ENCODE assay signal across 9 cellular contexts in genomic region chr11:92224394-92225205, GRCh38. TPM values are rescaled to one million over a fixed set of nuclear protein-coding genes. Genes with fewer than 3 reads are reported as not detected.
DNase-seq lines count a peak whose midpoint lies in the region; ATAC-seq, FAIRE-seq and TF ChIP-seq lines count a peak whose summit lies in the region.
"Had no signal": no experiment of that assay in that cellular context is flagged by ENCODE, and none has a peak within 500 bp of the region (broad histone marks: within the 10 kb centered on the region; RNA-seq: fewer than 3 reads in every experiment).

Gene FAT3 (plus strand): TSS chr11:92224818. CDS start chr11:92352113, 127,295 bp downstream.

- FAIRE-seq in A549 (lab: Jason Lieb, UNC): no peak

- 5% methylated on average over 40 of the region's 90 CpGs for WGBS in A549 (ENCODE audit: missing lambda C conversion rate)
- under 1% methylated on average over 90 of the region's 90 CpGs for WGBS in HUES64
- 0 to 1% methylated on average over 15 to 88 of the region's 90 CpGs for WGBS in testis, 2 donors

- H3K9me3 ChIP-seq in A549 (no peaks in the 10 kb centered on the region), HUES64 (ENCODE audit: insufficient read depth, low read depth, low read length) (peaks cover 4% of the 10 kb centered on the region; the same call in 1 of the 2 replicates), testis (no peaks in the 10 kb centered on the region)

- TF ChIP-seq CTCF in A549 (IDR thresholded peaks at IDR 0.05): no peak
- TF ChIP-seq CTCF in brain microvascular endothelial cell (IDR thresholded peaks at IDR 0.05; ENCODE audit: low read depth, low read length, missing control alignments): no peak
- no peak for TF ChIP-seq CTCF in testis (IDR thresholded peaks at IDR 0.05)

- in situ Hi-C loops in brain microvascular endothelial cell (cut with HindIII; ENCODE audit: low pct_ligation_motif_present, low sequenced_read_pairs): no loop called here

- intact Hi-C loops in testis (cut with DNase I; ENCODE audit: low total_unique reads): no loop called here

- ATAC-seq in A549 (peak; percentile 81 to 87), GM21576 (IDR thresholded peaks at IDR 0.05; ENCODE audit: unreplicated experiment) (no peak), GM19023 (IDR thresholded peaks at IDR 0.05; ENCODE audit: unreplicated experiment) (no peak)

- peak within 1 kb of the TSS; percentile 59 for H3K4me3 ChIP-seq in A549
- peak within 1 kb of the TSS; percentile 74 for H3K4me3 ChIP-seq in HUES64 (ENCODE audit: low read length)
- peak within 1 kb of the TSS; percentile 64 for H3K4me3 ChIP-seq in brain microvascular endothelial cell (ENCODE audit: low read depth, low read length)
- peak within 1 kb of the TSS; percentile 49 to 65 for H3K4me3 ChIP-seq in testis

- TF ChIP-seq POLR2A in A549 (IDR thresholded peaks at IDR 0.05; ENCODE audit: low read length) (peak; percentile 54), testis (IDR thresholded peaks at IDR 0.05) (no peak)

- DNase-seq in A549 (ENCODE audit: low read depth in 1 of 2, low spot score in 1 of 2) (peak; percentile 37 to 56), brain microvascular endothelial cell (peak; percentile 40), kidney glomerular epithelial cell (lab: John Stamatoyannopoulos, UW) (peak; percentile 42), testis (peak; percentile 32), germinal center (ENCODE audit: low spot score) (no peak)

- peak in 1 of 2 experiments; percentile 17; a peak in 3 of 5 replicates for TF ChIP-seq RAD21 in A549 (conservative IDR thresholded peaks at IDR 0.05 in 1 of 2, IDR thresholded peaks at IDR 0.05 in 1 of 2)

- H3K4me1 ChIP-seq in A549: no peaks in the 10 kb centered on the region
- peaks cover 53% of the 10 kb centered on the region for H3K4me1 ChIP-seq in HUES64 (ENCODE audit: insufficient read depth, low read length)
- peaks cover 16% of the 10 kb centered on the region for H3K4me1 ChIP-seq in testis

- TF ChIP-seq EP300 in A549 (IDR thresholded peaks at IDR 0.05): no peak

- peak within 1 kb of the TSS; percentile 60 for H3K9ac ChIP-seq in HUES64 (ENCODE audit: low read depth, low read length)

- H3K4me2 ChIP-seq in A549: peak within 1 kb of the TSS; percentile 76

- POLR2A ChIA-PET in A549 (lab: Yijun Ruan, JAX): no interaction called here

- peaks cover 75% of the 10 kb centered on the region for H3K27me3 ChIP-seq in HUES64 (ENCODE audit: insufficient read depth, low read length)
- H3K27me3 ChIP-seq in brain microvascular endothelial cell (replicated peaks): peaks cover 36% of the 10 kb centered on the region
- no peaks in the 10 kb centered on the region for H3K27me3 ChIP-seq in testis

- CTCF ChIA-PET in A549 (lab: Yijun Ruan, JAX): no interaction called here

- H3K36me3 ChIP-seq in HUES64 (ENCODE audit: insufficient read depth, low read length) (no peaks in the 10 kb centered on the region), brain microvascular endothelial cell (replicated peaks) (no peaks in the 10 kb centered on the region), testis (ENCODE audit: low read depth, missing control alignments) (no peaks in the 10 kb centered on the region)

- H3K27ac ChIP-seq in A549: peak within 1 kb of the TSS; percentile 53 to 64
- no peak within 1 kb of the TSS for H3K27ac ChIP-seq in HUES64 (ENCODE audit: low read depth, low read length)
- H3K27ac ChIP-seq in brain microvascular endothelial cell: no peak within 1 kb of the TSS
- peak within 1 kb of the TSS; percentile 44 to 53 for H3K27ac ChIP-seq in testis

TF ChIP-seq in A549, 52 proteins besides CTCF, POLR2A, EP300 and RAD21:
- no peak; the same call in 1 of the 2 replicates for TF ChIP-seq HDAC2 (IDR thresholded peaks at IDR 0.05)
- TF ChIP-seq REST (IDR thresholded peaks at IDR 0.05): no peak
- TF ChIP-seq HES2 (IDR thresholded peaks at IDR 0.05): no peak
- TF ChIP-seq ZSCAN20 (CRISPR knock-in tag; IDR thresholded peaks at IDR 0.05): no peak

RNA-seq across cellular contexts. Expression of gene FAT3, which starts in this region (rescaled TPM):
- polyA plus RNA-seq in A549 (2011; rRNA removed): 1.2 and 1.4 TPM in 2 replicates
- 0.20 and 0.44 TPM in 2 replicates for polyA plus RNA-seq in A549 (2012; cell fraction: cytosol; rRNA removed)
- polyA plus RNA-seq in A549 (2012; cell fraction: nucleus; rRNA removed): 1.4 and 1.6 TPM in 2 replicates
- 0.49 to 0.61 TPM (median 0.50 TPM) in 3 replicates for polyA plus RNA-seq in A549 (2017; fragmentation: RNase III; extraction: RNeasy Plus Mini Kit Qiagen cat#74134 plus additional on column Dnase treatment)
- polyA minus RNA-seq in A549 (2011; rRNA and poly(A)+ RNA removed): 8.7 and 10.3 TPM in 2 replicates
- 5.3 TPM for polyA plus RNA-seq in HUES64 (2013, experiment 1 of 2)
- 8.2 TPM for polyA plus RNA-seq in HUES64 (2013, experiment 2 of 2)
- total RNA-seq in testis: 1 to 10 TPM; 6.2 to 6.4 TPM
- polyA plus RNA-seq in testis (ENCODE audit: insufficient read depth, low read depth, low replicate concordance): 2.5 TPM
- total RNA-seq: activated CD8-positive, alpha-beta memory T cell treated with anti-CD3 and anti-CD28 coated beads for 36 hours had no signal

Comparison
In these comparisons a context has a peak if more than half of its experiments do, and no peak if none do; other contexts are left out.
1. ATAC-seq: peak in A549 (2 of 2); none in GM21576 (single experiment) and GM19023 (single experiment).
2. H3K27ac ChIP-seq: peak in A549 (2 of 2) and testis (2 of 2); none in HUES64 (single experiment) and brain microvascular endothelial cell (single experiment).
3. Peak in every context shown above with its lines, with median percentiles within 50 percentile points of each other: H3K4me3 ChIP-seq.